In genomic region chr12:125187148-125187733, GRCh38 we compare ENCODE assay signal across 11 cellular contexts. TPM values are rescaled to one million over a fixed set of nuclear protein-coding genes. Genes with fewer than 3 reads are reported as not detected.
DNase-seq lines count a peak whose midpoint lies in the region; ATAC-seq, FAIRE-seq and TF ChIP-seq lines count a peak whose summit lies in the region.
"Had no signal": no experiment of that assay in that cellular context is flagged by ENCODE, and none has a peak within 500 bp of the region (broad histone marks: within the 10 kb centered on the region; RNA-seq: fewer than 3 reads in every experiment).

No MANE protein-coding gene starts in this region.

- H3K36me3 ChIP-seq in HUES6 (ENCODE audit: control insufficient read depth, insufficient read depth, low read length) = no peaks in the 10 kb centered on the region
- H3K36me3 ChIP-seq in breast epithelium = no peaks in the 10 kb centered on the region
- no peaks in the 10 kb centered on the region for H3K36me3 ChIP-seq in kidney (ENCODE audit: control insufficient read depth in 1 of 2, insufficient read depth in 2 of 2, low read length in 2 of 2)
- H3K36me3 ChIP-seq in suprapubic skin = no peaks in the 10 kb centered on the region

- no peak for TF ChIP-seq EP300 in suprapubic skin (IDR thresholded peaks at IDR 0.05)

- H3K27me3 ChIP-seq in HUES6 (ENCODE audit: control insufficient read depth, insufficient read depth, low read length) = peaks cover 90% of the 10 kb centered on the region
- H3K27me3 ChIP-seq in breast epithelium = peaks cover 6 to 75% of the 10 kb centered on the region in 2 donors
- peaks cover 86% of the 10 kb centered on the region for H3K27me3 ChIP-seq in suprapubic skin

- peaks cover 93% of the 10 kb centered on the region for H3K27me3 Mint-ChIP-seq in stimulated activated naive CD8-positive, alpha-beta T cell treated with anti-CD3 and anti-CD28 coated beads, Interleukin-15, amount 100 ng/mL, for 72 hours

- DNase-seq in breast epithelium (ENCODE audit: low spot score in 2 of 2) = no peak
- DNase-seq in kidney = peak; percentile 71
- DNase-seq in suprapubic skin (ENCODE audit: low spot score in 2 of 2) = no peak
- DNase-seq in putamen (ENCODE audit: low spot score) = no peak
- DNase-seq in NCI-H2227 treated with DMSO at 0.1 percent for 48 hours (lab: John Stamatoyannopoulos, UW) = no peak
- no peak for DNase-seq in stimulated activated naive CD8-positive, alpha-beta T cell treated with anti-CD3 and anti-CD28 coated beads, Interleukin-15, amount 100 ng/mL, for 72 hours
- DNase-seq: T-helper 1 cell had no signal

- under 1% methylated on average over 19 of the region's 41 CpGs for WGBS in suprapubic skin

- no peak for TF ChIP-seq POLR2A in breast epithelium (IDR thresholded peaks at IDR 0.05)
- no peak for TF ChIP-seq POLR2A in suprapubic skin (IDR thresholded peaks at IDR 0.05)

- H3K4me1 ChIP-seq in HUES6 (ENCODE audit: control insufficient read depth, insufficient read depth, low read length) = peaks cover 52% of the 10 kb centered on the region
- H3K4me1 ChIP-seq in breast epithelium = peaks cover 0 to 4% of the 10 kb centered on the region in 2 donors
- H3K4me1 ChIP-seq in kidney (ENCODE audit: control insufficient read depth in 1 of 2, insufficient read depth in 1 of 2, low read depth in 1 of 2, low read length in 2 of 2) = peaks cover 0 to 15% of the 10 kb centered on the region in 2 donors
- H3K4me1 ChIP-seq in suprapubic skin = peaks cover 32% of the 10 kb centered on the region

- no peak for TF ChIP-seq CTCF in breast epithelium (IDR thresholded peaks at IDR 0.05)
- no peak for TF ChIP-seq CTCF in kidney (IDR thresholded peaks at IDR 0.05; ENCODE audit: borderline replicate concordance, extremely low read depth, insufficient read depth)
- TF ChIP-seq CTCF in suprapubic skin (IDR thresholded peaks at IDR 0.05) = no peak

- H3K4me1 Mint-ChIP-seq in stimulated activated naive CD8-positive, alpha-beta T cell treated with anti-CD3 and anti-CD28 coated beads, Interleukin-15, amount 100 ng/mL, for 72 hours = peaks cover 28% of the 10 kb centered on the region

- ATAC-seq in GM19463 (IDR thresholded peaks at IDR 0.05; ENCODE audit: unreplicated experiment) = no peak
- ATAC-seq in stimulated activated naive CD8-positive, alpha-beta T cell treated with anti-CD3 and anti-CD28 coated beads, Interleukin-15, amount 100 ng/mL, for 72 hours = no peak

- no peak for FAIRE-seq in kidney (lab: Jason Lieb, UNC)
- FAIRE-seq: GM12891 had no signal

- no peak overlapping the region for H3K4me3 Mint-ChIP-seq in stimulated activated naive CD8-positive, alpha-beta T cell treated with anti-CD3 and anti-CD28 coated beads, Interleukin-15, amount 100 ng/mL, for 72 hours
- H3K4me3 Mint-ChIP-seq: activated naive CD4-positive, alpha-beta T cell treated with anti-CD3 and anti-CD28 coated beads, Interleukin-2, amount 50 U/mL, for 24 hours had no signal

- intact Hi-C loops in breast epithelium (cut with DNase I; ENCODE audit: low total_unique reads) (no loop called here), kidney (cut with DNase I) (no loop called here)

- H3K9me3 ChIP-seq in HUES6 (ENCODE audit: control insufficient read depth, insufficient read depth, low read depth, low read length) (no peaks in the 10 kb centered on the region), breast epithelium (no peaks in the 10 kb centered on the region), kidney (ENCODE audit: control insufficient read depth in 1 of 2, low read length in 2 of 2) (no peaks in the 10 kb centered on the region), suprapubic skin (no peaks in the 10 kb centered on the region)

- H3K27ac Mint-ChIP-seq in stimulated activated naive CD8-positive, alpha-beta T cell treated with anti-CD3 and anti-CD28 coated beads, Interleukin-15, amount 100 ng/mL, for 72 hours = no peak overlapping the region
- H3K27ac Mint-ChIP-seq: activated naive CD4-positive, alpha-beta T cell treated with anti-CD3 and anti-CD28 coated beads, Interleukin-2, amount 50 U/mL, for 24 hours had no signal

- H3K9ac ChIP-seq in HUES6 (ENCODE audit: low read length) (peak overlapping the region; percentile 38), kidney (ENCODE audit: low read length in 2 of 2) (no peak overlapping the region)

- H3K27ac ChIP-seq in HUES6 (ENCODE audit: low read depth, low read length) (no peak overlapping the region), breast epithelium (no peak overlapping the region), kidney (ENCODE audit: low read depth in 2 of 2, low read length in 2 of 2) (no peak overlapping the region), suprapubic skin (no peak overlapping the region)

- H3K4me3 ChIP-seq in HUES6 (ENCODE audit: low read depth, low read length) = peak overlapping the region; percentile 68
- H3K4me3 ChIP-seq in breast epithelium = peak overlapping the region in 2 of 3 donors; percentile 36 to 57
- H3K4me3 ChIP-seq in kidney (ENCODE audit: low read length in 2 of 2) = no peak overlapping the region
- H3K4me3 ChIP-seq in suprapubic skin = peak overlapping the region; percentile 44

- H3K9me3 Mint-ChIP-seq in stimulated activated naive CD8-positive, alpha-beta T cell treated with anti-CD3 and anti-CD28 coated beads, Interleukin-15, amount 100 ng/mL, for 72 hours = no peaks in the 10 kb centered on the region
- H3K9me3 Mint-ChIP-seq: activated naive CD4-positive, alpha-beta T cell treated with anti-CD3 and anti-CD28 coated beads, Interleukin-2, amount 50 U/mL, for 24 hours had no signal

RNA-seq across cellular contexts. Expression of gene TMEM132B, which starts 1.1 kb away (rescaled TPM):
- total RNA-seq in breast epithelium (under 1 TPM; under 0.01 to 0.48 (median 0.44) TPM), kidney (0.60 TPM), suprapubic skin (1 to 10 TPM; 1.7 to 5.7 (median 3.6) TPM)
- polyA plus RNA-seq in kidney (ENCODE audit: insufficient read depth, low read depth, low replicate concordance) = 0.06 TPM

Comparison
In these comparisons a context has a peak if more than half of its experiments do, and no peak if none do; other contexts are left out.
1. H3K4me3 ChIP-seq: peak in HUES6 (single experiment), breast epithelium (2 of 3) and suprapubic skin (single experiment); none in kidney (0 of 2).